Comparison of ENCODE assay signal across 1 cellular context in genomic region chr11:30567148-30567547, GRCh38.
A peak's percentile ranks its signal among the peaks of the same experiment; 100 is the strongest.
TF ChIP-seq lines count a peak whose summit lies in the region.

No MANE protein-coding gene starts in this region.

TF ChIP-seq in HEK293, 187 proteins besides CTCF, POLR2A, EP300 and RAD21 (continued from another document):
- peak; percentile 87 for TF ChIP-seq PRDM4 (tag by site-specific recombination; IDR thresholded peaks at IDR 0.05)
- TF ChIP-seq PATZ1 (tag by site-specific recombination; IDR thresholded peaks at IDR 0.05): peak; percentile 44; the same call in 1 of the 2 replicates
- no peak for TF ChIP-seq ZSCAN18 (tag by site-specific recombination; IDR thresholded peaks at IDR 0.05)
- TF ChIP-seq ZNF23 (tag by site-specific recombination; IDR thresholded peaks at IDR 0.05; ENCODE audit: borderline replicate concordance): no peak
- TF ChIP-seq SP7 (tag by site-specific recombination; IDR thresholded peaks at IDR 0.05): peak; percentile 89
- 0 out of 2 replicates have a peak, but pooled peaks have one; percentile 8 for TF ChIP-seq ZBTB8A (tag by site-specific recombination; IDR thresholded peaks at IDR 0.05)
- 0 out of 2 replicates have a peak, but pooled peaks have one; percentile 6 for TF ChIP-seq ZNF335 (tag by site-specific recombination; conservative IDR thresholded peaks at IDR 0.05)
- peak; percentile 41 for TF ChIP-seq PRDM10 (tag by site-specific recombination; IDR thresholded peaks at IDR 0.05)
- no peak for TF ChIP-seq ZNF791 (tag by site-specific recombination; IDR thresholded peaks at IDR 0.05)
TF ChIP-seq in HEK293: peak in this region for 13.
